Comparison of ENCODE assay signal across 8 cellular contexts in the genomic region with DNA sequence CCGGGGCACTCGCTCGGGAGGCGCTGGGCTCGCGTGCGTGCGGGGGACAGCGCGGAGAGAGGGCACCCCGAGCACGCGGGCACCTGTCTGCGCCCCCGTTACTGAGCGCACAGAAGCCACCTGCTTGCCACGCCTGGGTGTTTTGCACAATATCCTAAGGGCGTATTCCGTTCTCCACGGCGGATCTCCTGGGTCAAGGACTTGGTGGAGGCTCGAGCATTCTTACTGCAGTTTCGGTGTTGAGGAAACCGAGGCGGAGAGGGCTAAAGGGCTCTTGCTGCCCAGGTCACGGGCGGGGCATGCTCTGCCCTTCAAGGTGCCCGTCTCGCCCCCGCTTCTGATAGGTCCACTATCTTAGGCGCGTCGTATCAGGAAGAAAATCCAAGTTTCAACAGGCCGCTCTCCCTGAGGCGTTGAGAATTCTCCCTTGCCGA. TPM values are rescaled to one million over a fixed set of nuclear protein-coding genes. Genes with fewer than 3 reads are reported as not detected.
DNase-seq lines count a peak whose midpoint lies in the region; ATAC-seq lines count a peak whose summit lies in the region.

No MANE protein-coding gene starts in this region.

- H3K9me2 ChIP-seq in GM23248 (ENCODE audit: insufficient read depth) = no peaks in the 10 kb centered on the region

- no peak for ATAC-seq in effector memory CD8-positive, alpha-beta T cell (replicated peaks)
- ATAC-seq in sciatic nerve (no peak), GM21576 (IDR thresholded peaks at IDR 0.05; ENCODE audit: unreplicated experiment) (no peak)

- H3K27ac Mint-ChIP-seq in effector memory CD8-positive, alpha-beta T cell = peak overlapping the region; percentile 66 to 79

- H3K9me3 ChIP-seq in BLaER1 (peaks cover 23% of the 10 kb centered on the region), GM23248 (ENCODE audit: low read depth) (no peaks in the 10 kb centered on the region), mucosa of rectum (ENCODE audit: control insufficient read depth in 2 of 2, low read length in 2 of 2) (peaks cover 0 to 4% of the 10 kb centered on the region in 2 donors)

- H3K4me1 ChIP-seq in BLaER1 (peaks cover 32% of the 10 kb centered on the region), GM23248 (ENCODE audit: insufficient read depth) (no peaks in the 10 kb centered on the region), mucosa of rectum (ENCODE audit: control insufficient read depth in 2 of 2, insufficient read depth in 2 of 2, low read length in 2 of 2) (peaks cover 11 to 25% of the 10 kb centered on the region in 2 donors)

- H3K36me3 ChIP-seq in BLaER1 (peaks cover 9% of the 10 kb centered on the region; the same call in 1 of the 2 replicates), GM23248 (ENCODE audit: low read depth) (no peaks in the 10 kb centered on the region), mucosa of rectum (ENCODE audit: control insufficient read depth in 2 of 2, insufficient read depth in 2 of 2, low read length in 2 of 2) (no peaks in the 10 kb centered on the region)

- H3K36me3 Mint-ChIP-seq in effector memory CD8-positive, alpha-beta T cell (ENCODE audit: insufficient read depth) = peaks cover 3% of the 10 kb centered on the region

- no peaks in the 10 kb centered on the region for H3K27me3 Mint-ChIP-seq in effector memory CD8-positive, alpha-beta T cell

- H3K27me3 ChIP-seq in BLaER1 (no peaks in the 10 kb centered on the region), GM23248 (replicated peaks; ENCODE audit: insufficient read depth) (no peaks in the 10 kb centered on the region), mucosa of rectum (ENCODE audit: control insufficient read depth in 2 of 2, insufficient read depth in 2 of 2, low read length in 2 of 2) (no peaks in the 10 kb centered on the region)

- in situ Hi-C loops in GM23248 (cut with MboI) = no loop called here

- H4K20me1 ChIP-seq in BLaER1 (peaks cover 41% of the 10 kb centered on the region; the same call in 1 of the 2 replicates), GM23248 (ENCODE audit: insufficient read depth) (no peaks in the 10 kb centered on the region)

- H3K4me1 Mint-ChIP-seq in effector memory CD8-positive, alpha-beta T cell (ENCODE audit: low read depth in 2 of 2) = peaks cover 24 to 34% of the 10 kb centered on the region in 2 donors

- 2 to 4% methylated on average over 21 to 29 of the region's 36 CpGs for WGBS in GM23248 (ENCODE audit: low coverage in 1 of 2, low lambda C conversion rate in 2 of 2, missing lambda C conversion rate in 2 of 2), 2 experiments

- peaks cover 1 to 2% of the 10 kb centered on the region in 2 donors for H3K9me3 Mint-ChIP-seq in effector memory CD8-positive, alpha-beta T cell

- H3K9ac ChIP-seq in BLaER1 (peak overlapping the region; percentile 84), GM23248 (peak overlapping the region; percentile 28), mucosa of rectum (ENCODE audit: low read depth in 1 of 2, low read length in 2 of 2) (peak overlapping the region; percentile 76 to 78)

- H3K79me2 ChIP-seq in GM23248 (ENCODE audit: insufficient read depth) = no peaks in the 10 kb centered on the region

- H3K4me3 ChIP-seq in BLaER1 (peak overlapping the region; percentile 94), GM23248 (peak overlapping the region; percentile 74), mucosa of rectum (ENCODE audit: low read length in 2 of 2) (peak overlapping the region; percentile 70 to 88)

- H3K27ac ChIP-seq in BLaER1 = peak overlapping the region; percentile 70
- no peak overlapping the region for H3K27ac ChIP-seq in GM23248
- H3K27ac ChIP-seq in mucosa of rectum (ENCODE audit: low read depth in 2 of 2, low read length in 2 of 2) = peak overlapping the region; percentile 80 to 91

- DNase-seq in GM23248 = peak; percentile 42
- DNase-seq in RKO (ENCODE audit: low spot score) = peak; percentile 20
- DNase-seq in effector memory CD8-positive, alpha-beta T cell = no peak
- no peak for DNase-seq in NCI-H1105 (lab: John Stamatoyannopoulos, UW)
- no peak for DNase-seq in sciatic nerve (ENCODE audit: low spot score)

- peak overlapping the region; percentile 85 to 94 for H3K4me3 Mint-ChIP-seq in effector memory CD8-positive, alpha-beta T cell

- intact Hi-C loops in sciatic nerve (cut with DNase I) = no loop called here

- peak overlapping the region; percentile 98 for H3K4me2 ChIP-seq in BLaER1
- peak overlapping the region; percentile 88 for H3K4me2 ChIP-seq in GM23248 (ENCODE audit: unreplicated experiment)

- no peaks in the 10 kb centered on the region for H3F3A ChIP-seq in GM23248 (ENCODE audit: insufficient read depth)

- H2AFZ ChIP-seq in GM23248 = peak overlapping the region; percentile 91

RNA-seq across cellular contexts. Expression of a gene that starts 0.5 kb away (rescaled TPM):
- total RNA-seq in GM23248 (2014; rRNA removed; shearing (Covaris generic)) = 3.5 and 3.9 TPM in 2 replicates
- polyA plus RNA-seq in GM23248 (2016; fragmentation: Nextera tagmentation; extraction: Ambion mirVana) = 2.4 TPM in 2 replicates
- 36.7 TPM for total RNA-seq in sciatic nerve

Comparison
In these comparisons a context has a peak if more than half of its experiments do, and no peak if none do; other contexts are left out.
1. H3K9ac ChIP-seq: peak in every context shown above with its lines; median percentile 84 in BLaER1; 77 in mucosa of rectum; 28 in GM23248.
2. DNase-seq: peak in GM23248 (single experiment) and RKO (single experiment); none in effector memory CD8-positive, alpha-beta T cell (0 of 3), NCI-H1105 (single experiment) and sciatic nerve (single experiment).
3. Peak in every context shown above with its lines, with median percentiles within 50 percentile points of each other: H3K4me3 ChIP-seq.